ENCODE assay signal across 16 cellular contexts in genomic region chr6:150887978-150888563, GRCh38. TPM values are rescaled to one million over a fixed set of nuclear protein-coding genes. Genes with fewer than 3 reads are reported as not detected.
DNase-seq lines count a peak whose midpoint lies in the region; ATAC-seq and TF ChIP-seq lines count a peak whose summit lies in the region.
"Had no signal": no experiment of that assay in that cellular context is flagged by ENCODE, and none has a peak within 500 bp of the region (broad histone marks: within the 10 kb centered on the region; RNA-seq: fewer than 3 reads in every experiment).

No MANE protein-coding gene starts in this region.

- H3K9me3 ChIP-seq in DOHH2 (ENCODE audit: control insufficient read depth, insufficient read depth, low read length): no peaks in the 10 kb centered on the region
- H3K9me3 ChIP-seq: BLaER1 treated with 17β-estradiol and CSF1 and Interleukin-3, amounts not matched to agents 10 nM and 100 nM had no signal

- no peak overlapping the region for H4K5ac ChIP-seq in mesendoderm (ENCODE audit: low read length)

- peak; percentile 69 for ATAC-seq in GM18858 (IDR thresholded peaks at IDR 0.05; ENCODE audit: unreplicated experiment)
- ATAC-seq in HG02678 (IDR thresholded peaks at IDR 0.05; ENCODE audit: unreplicated experiment): peak; percentile 59
- ATAC-seq in activated T-helper 17 cell treated with anti-CD3 and anti-CD28 coated beads, Interleukin-2, amount 50 U/mL, for 72 hours (replicated peaks): peak; percentile 51
- ATAC-seq in HG03039 (IDR thresholded peaks at IDR 0.05; ENCODE audit: unreplicated experiment): no peak
- no peak for ATAC-seq in GM19023 (IDR thresholded peaks at IDR 0.05; ENCODE audit: unreplicated experiment)
- ATAC-seq: natural killer cell had no signal

- no peaks in the 10 kb centered on the region for H3K4me1 Mint-ChIP-seq in activated T-helper 17 cell treated with anti-CD3 and anti-CD28 coated beads, Interleukin-2, amount 50 U/mL, for 72 hours
- H3K4me1 Mint-ChIP-seq: natural killer cell had no signal

- no peaks in the 10 kb centered on the region for H3K27me3 Mint-ChIP-seq in activated T-helper 17 cell treated with anti-CD3 and anti-CD28 coated beads, Interleukin-2, amount 50 U/mL, for 72 hours

- peaks cover 86% of the 10 kb centered on the region for H3K36me3 ChIP-seq in DOHH2 (ENCODE audit: control insufficient read depth, low read length)
- peaks cover 7% of the 10 kb centered on the region for H3K36me3 ChIP-seq in mesendoderm (ENCODE audit: control insufficient read depth, insufficient read depth, low read length)

- H3K79me2 ChIP-seq in DOHH2 (ENCODE audit: control insufficient read depth, low read length) (peaks cover 7% of the 10 kb centered on the region; the same call in 1 of the 2 replicates), mesendoderm (ENCODE audit: control insufficient read depth, insufficient read depth, low read length) (peaks cover 2% of the 10 kb centered on the region)

- no peak for TF ChIP-seq CTCF in DOHH2 (IDR thresholded peaks at IDR 0.05; ENCODE audit: low read depth, low read length, poor library complexity, severe bottlenecking)

- H3K4me3 ChIP-seq in DOHH2 (ENCODE audit: low read length) (peak overlapping the region; percentile 13; the same call in 1 of the 2 replicates), mesendoderm (ENCODE audit: low read length) (no peak overlapping the region)
- H3K4me3 ChIP-seq: BLaER1 treated with 17β-estradiol and CSF1 and Interleukin-3, amounts not matched to agents 10 nM and 100 nM had no signal

- H4K20me1 ChIP-seq in DOHH2 (ENCODE audit: control insufficient read depth, insufficient read depth, low read depth, low read length): no peaks in the 10 kb centered on the region

- H3K4me2 ChIP-seq in DOHH2 (ENCODE audit: low read length): peak overlapping the region; percentile 43
- no peak overlapping the region for H3K4me2 ChIP-seq in mesendoderm (ENCODE audit: low read length)

- H3K27ac ChIP-seq in DOHH2 (ENCODE audit: low read depth, low read length) (peak overlapping the region; percentile 43), mesendoderm (ENCODE audit: low read depth, low read length) (no peak overlapping the region)
- H3K27ac ChIP-seq: BLaER1 treated with 17β-estradiol and CSF1 and Interleukin-3, amounts not matched to agents 10 nM and 100 nM had no signal

- H3K56ac ChIP-seq in mesendoderm (ENCODE audit: low read length): no peak overlapping the region

- no CpG with 5 or more reads among the region's 3 CpGs for WGBS in mesendoderm (ENCODE audit: extremely low coverage, insufficient coverage, low lambda C conversion rate)

- peaks cover 93% of the 10 kb centered on the region for H3K36me3 Mint-ChIP-seq in activated T-helper 17 cell treated with anti-CD3 and anti-CD28 coated beads, Interleukin-2, amount 50 U/mL, for 72 hours (ENCODE audit: low read depth)
- H3K36me3 Mint-ChIP-seq: natural killer cell had no signal

- H3K9me3 Mint-ChIP-seq in activated T-helper 17 cell treated with anti-CD3 and anti-CD28 coated beads, Interleukin-2, amount 50 U/mL, for 72 hours: no peaks in the 10 kb centered on the region
- H3K9me3 Mint-ChIP-seq: natural killer cell had no signal

- H3K23ac ChIP-seq in mesendoderm (ENCODE audit: low read length): no peak overlapping the region

- peaks cover 10% of the 10 kb centered on the region for H3F3A ChIP-seq in DOHH2 (ENCODE audit: control insufficient read depth, insufficient read depth)

- H3K4ac ChIP-seq in mesendoderm (ENCODE audit: low read depth, low read length): no peak overlapping the region

- peaks cover 22% of the 10 kb centered on the region for H3K4me1 ChIP-seq in DOHH2 (ENCODE audit: control insufficient read depth, low read length)
- H3K4me1 ChIP-seq in mesendoderm (ENCODE audit: control insufficient read depth, low read depth, low read length): no peaks in the 10 kb centered on the region

- H4K8ac ChIP-seq in mesendoderm (ENCODE audit: low read depth, low read length): no peak overlapping the region

- DNase-seq in NCI-H187 (lab: John Stamatoyannopoulos, UW) (no peak), mesendoderm (no peak)
- DNase-seq: DND-41; effector memory CD4-positive, alpha-beta T cell; KBM-7; natural killer cell; NCI-H1417 treated with DMSO at 0.1 percent for 48 hours; retina; stimulated activated CD4-positive, alpha-beta T cell treated with anti-CD3 and anti-CD28 coated beads, Interleukin-2, amount 100 ng/mL, for 48 hours had no signal

- peak overlapping the region; percentile 28 for H3K27ac Mint-ChIP-seq in activated T-helper 17 cell treated with anti-CD3 and anti-CD28 coated beads, Interleukin-2, amount 50 U/mL, for 72 hours
- H3K27ac Mint-ChIP-seq: natural killer cell had no signal

- H2BK15ac ChIP-seq in mesendoderm (replicated peaks; ENCODE audit: low read depth): no peak overlapping the region

- no peaks in the 10 kb centered on the region for H3K9me2 ChIP-seq in DOHH2 (replicated peaks; ENCODE audit: control insufficient read depth, low read length)

- H3K27me3 ChIP-seq in DOHH2 (ENCODE audit: control insufficient read depth, low read length) (no peaks in the 10 kb centered on the region), mesendoderm (ENCODE audit: insufficient read depth, low read length, poor library complexity) (no peaks in the 10 kb centered on the region)
- H3K27me3 ChIP-seq: BLaER1 treated with 17β-estradiol and CSF1 and Interleukin-3, amounts not matched to agents 10 nM and 100 nM had no signal

- no peak overlapping the region for H3K4me3 Mint-ChIP-seq in activated T-helper 17 cell treated with anti-CD3 and anti-CD28 coated beads, Interleukin-2, amount 50 U/mL, for 72 hours
- H3K4me3 Mint-ChIP-seq: natural killer cell had no signal

- no peak overlapping the region for H2BK120ac ChIP-seq in mesendoderm (ENCODE audit: low read depth, low read length)

- no peak overlapping the region for H3K18ac ChIP-seq in mesendoderm (ENCODE audit: low read length)

- no peak overlapping the region for H2AK5ac ChIP-seq in mesendoderm (ENCODE audit: low read length)

- H3K9ac ChIP-seq in mesendoderm (ENCODE audit: low read length): no peak overlapping the region
- H3K9ac ChIP-seq: BLaER1 treated with 17β-estradiol and CSF1 and Interleukin-3, amounts not matched to agents 10 nM and 100 nM had no signal

- peaks cover 7% of the 10 kb centered on the region for H3K79me1 ChIP-seq in mesendoderm (ENCODE audit: low read length)

- H2BK5ac ChIP-seq in mesendoderm (ENCODE audit: low read length): no peak overlapping the region

RNA-seq across cellular contexts. Expression of gene MTHFD1L, which starts 22.6 kb away (rescaled TPM):
- 100 to 1,000 TPM in 1 of 2 donors, 10 to 100 TPM in 1; 58.0 to 107 TPM for total RNA-seq in activated T-helper 17 cell treated with anti-CD3 and anti-CD28 coated beads, Interleukin-2, amount 50 U/mL, for 72 hours
- polyA plus RNA-seq in mesendoderm (2013, experiment 1 of 2): 66.0 TPM
- polyA plus RNA-seq in mesendoderm (2013, experiment 2 of 2): 66.3 TPM

Comparison
In these comparisons a context has a peak if more than half of its experiments do, and no peak if none do; other contexts are left out.
1. ATAC-seq: peak in GM18858 (single experiment), HG02678 (single experiment) and activated T-helper 17 cell treated with anti-CD3 and anti-CD28 coated beads, Interleukin-2, amount 50 U/mL, for 72 hours (single experiment); none in HG03039 (single experiment) and GM19023 (single experiment).